ENCODE assay signal across 18 cellular contexts in genomic region chr9:96122756-96123155, GRCh38.
DNase-seq lines count a peak whose midpoint lies in the region; ATAC-seq and TF ChIP-seq lines count a peak whose summit lies in the region.
"Had no signal": no experiment of that assay in that cellular context is flagged by ENCODE, and none has a peak within 500 bp of the region (broad histone marks: within the 10 kb centered on the region; RNA-seq: fewer than 3 reads in every experiment).

No MANE protein-coding gene starts in this region.

- DNase-seq in EH (ENCODE audit: low read depth) = peak; percentile 38
- DNase-seq in RPMI7951 (ENCODE audit: low read depth) = peak; percentile 32
- no peak for DNase-seq in esophagus muscularis mucosa (ENCODE audit: extremely low spot score)
- peak; percentile 51 for DNase-seq in non-pigmented ciliary epithelial cell (ENCODE audit: low read depth)
- DNase-seq in GM10248 (ENCODE audit: extremely low spot score) = no peak
- no peak for DNase-seq in WERI-Rb-1
- DNase-seq: activated CD8-positive, alpha-beta T cell treated with anti-CD3 and anti-CD28 coated beads, Interleukin-2, amount 10 ng/mL, durations not matched to agents 7 days and 5 days; activated naive CD8-positive, alpha-beta T cell treated with anti-CD3 and anti-CD28 coated beads, Interleukin-2, amount 10 ng/mL, durations not matched to agents 7 days and 5 days; activated T-cell treated with anti-CD3 and anti-CD28 coated beads, Interleukin-2, amount 50 U/mL, for 72 hours; cerebellar nuclear complex; NCI-H1930; NCI-H510A treated with DMSO at 0.1 percent for 48 hours had no signal

- 67% methylated on average over 3 of the region's 3 CpGs for WGBS in esophagus muscularis mucosa

- no peak for TF ChIP-seq POLR2A in esophagus muscularis mucosa (IDR thresholded peaks at IDR 0.05; ENCODE audit: low read depth)

- ATAC-seq in GM21526 (IDR thresholded peaks at IDR 0.05; ENCODE audit: low FRiP score, unreplicated experiment) = no peak
- ATAC-seq in GM18858 (IDR thresholded peaks at IDR 0.05; ENCODE audit: unreplicated experiment) = no peak
- ATAC-seq: activated CD8-positive, alpha-beta T cell treated with anti-CD3 and anti-CD28 coated beads, Interleukin-2, amount 10 ng/mL, durations not matched to agents 7 days and 5 days; activated T-cell treated with anti-CD3 and anti-CD28 coated beads, Interleukin-2, amount 50 U/mL, for 72 hours had no signal

- H3K9me3 ChIP-seq in esophagus muscularis mucosa (peaks cover 0 to 4% (median 0%) of the 10 kb centered on the region in 4 donors), WERI-Rb-1 (ENCODE audit: severe bottlenecking) (peaks cover 6% of the 10 kb centered on the region)
- H3K9me3 ChIP-seq: suprapubic skin had no signal

- H3K27ac ChIP-seq in esophagus muscularis mucosa (replicated peaks in 1 of 4) (peak overlapping the region in 3 of 4 donors; percentile 18 to 40 (median 33)), WERI-Rb-1 (no peak overlapping the region)
- H3K27ac ChIP-seq: right atrium auricular region, suprapubic skin, VCaP had no signal

- H3K36me3 ChIP-seq in esophagus muscularis mucosa (no peaks in the 10 kb centered on the region), WERI-Rb-1 (no peaks in the 10 kb centered on the region)
- H3K36me3 ChIP-seq: HAP-1, right atrium auricular region, suprapubic skin had no signal

- CTCF ChIA-PET in GM10248 (lab: Yijun Ruan, JAX) = interaction anchor here (0.7 to 2.2 kb wide), 5 partner anchors 11 to 109 kb away, joined by 3 to 8 read pairs (median 3); no protein-coding TSS in a partner anchor

- peaks cover 6 to 16% (median 11%) of the 10 kb centered on the region in 4 donors for H3K4me1 ChIP-seq in esophagus muscularis mucosa
- H3K4me1 ChIP-seq: HAP-1, right atrium auricular region, suprapubic skin had no signal

- TF ChIP-seq CTCF in esophagus muscularis mucosa (IDR thresholded peaks at IDR 0.05) (no peak), GM10248 (IDR thresholded peaks at IDR 0.05; ENCODE audit: control extremely low read depth, extremely low read depth, low read depth, missing control alignments) (no peak), WERI-Rb-1 (IDR thresholded peaks at IDR 0.05; ENCODE audit: low read depth, low read length) (no peak)

- POLR2A ChIA-PET in GM10248 (lab: Yijun Ruan, JAX) = no interaction called here

- H3K4me3 ChIP-seq in esophagus muscularis mucosa (no peak overlapping the region), WERI-Rb-1 (ENCODE audit: low read depth, low read length) (no peak overlapping the region)
- H3K4me3 ChIP-seq: HAP-1, right atrium auricular region, suprapubic skin had no signal

- no peak for TF ChIP-seq EP300 in esophagus muscularis mucosa (IDR thresholded peaks at IDR 0.05)

- intact Hi-C loops in esophagus muscularis mucosa (cut with DNase I) = no loop called here

- no peaks in the 10 kb centered on the region for H3K27me3 ChIP-seq in esophagus muscularis mucosa
- H3K27me3 ChIP-seq in WERI-Rb-1 (ENCODE audit: insufficient read depth, low read depth, severe bottlenecking) = no peaks in the 10 kb centered on the region
- H3K27me3 ChIP-seq: right atrium auricular region, suprapubic skin had no signal

Comparison
In these comparisons a context has a peak if more than half of its experiments do, and no peak if none do; other contexts are left out.
1. DNase-seq: peak in EH (single experiment), RPMI7951 (single experiment) and non-pigmented ciliary epithelial cell (single experiment); none in esophagus muscularis mucosa (single experiment), GM10248 (single experiment) and WERI-Rb-1 (single experiment).